Comparison of ENCODE assay signal across 15 cellular contexts in the genomic region with DNA sequence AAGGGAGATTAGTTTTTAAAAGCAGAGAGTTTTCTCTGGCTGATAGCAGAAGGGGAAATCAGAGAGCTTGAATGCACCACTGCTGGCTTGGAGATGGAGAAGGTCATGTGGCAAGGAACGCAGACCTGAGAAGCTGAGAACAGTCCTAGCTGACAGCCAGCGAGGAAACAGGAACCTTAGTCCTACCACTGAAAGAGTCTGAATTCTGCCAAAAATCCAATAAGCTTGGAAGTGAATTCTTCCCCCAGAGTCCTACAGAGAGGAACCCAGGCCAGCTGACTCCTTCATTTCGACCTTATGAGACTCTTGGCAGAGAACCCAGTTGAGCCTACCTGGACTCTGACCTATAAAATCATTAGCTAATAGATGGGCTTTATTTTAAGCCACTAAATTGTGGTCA.
DNase-seq lines count a peak whose midpoint lies in the region; ATAC-seq and TF ChIP-seq lines count a peak whose summit lies in the region.
"Had no signal": no experiment of that assay in that cellular context is flagged by ENCODE, and none has a peak within 500 bp of the region (broad histone marks: within the 10 kb centered on the region; RNA-seq: fewer than 3 reads in every experiment).

No MANE protein-coding gene starts in this region.

- H3K27ac Mint-ChIP-seq in mesothelial cell of epicardium: peak overlapping the region; percentile 40
- H3K27ac Mint-ChIP-seq in activated CD4-positive, alpha-beta T cell treated with anti-CD3 and anti-CD28 coated beads, Interleukin-2, amount 10 ng/mL, durations not matched to agents 24 days and 14 days: no peak overlapping the region
- H3K27ac Mint-ChIP-seq: H9 had no signal

- intact Hi-C loops in body of pancreas (cut with DNase I) (no loop called here), head of caudate nucleus (cut with DNase I) (no loop called here)
- intact Hi-C loops in activated CD4-positive, alpha-beta T cell treated with anti-CD3 and anti-CD28 coated beads, Interleukin-2, amount 10 ng/mL, durations not matched to agents 24 days and 14 days (cut with micrococcal nuclease): no loop called here

- H3K4me1 ChIP-seq in GM23248 (ENCODE audit: insufficient read depth) (peaks cover 29% of the 10 kb centered on the region), body of pancreas (peaks cover 7% of the 10 kb centered on the region)
- H3K4me1 ChIP-seq: BLaER1 had no signal

- H2AFZ ChIP-seq in GM23248: peak overlapping the region; percentile 55; the same call in 1 of the 2 replicates

- H3K36me3 ChIP-seq in GM23248 (ENCODE audit: low read depth) (no peaks in the 10 kb centered on the region), body of pancreas (replicated peaks in 1 of 2; ENCODE audit: insufficient read depth in 1 of 2, low read depth in 2 of 2) (no peaks in the 10 kb centered on the region)
- H3K36me3 ChIP-seq: BLaER1 had no signal

- DNase-seq in AG04450 (ENCODE audit: low read depth, low spot score) (no peak), GM23248 (no peak), body of pancreas (no peak), mesothelial cell of epicardium (ENCODE audit: low spot score in 2 of 2, unreplicated experiment in 2 of 2) (no peak), RPMI8226 (no peak), middle frontal gyrus (ENCODE audit: extremely low spot score, low spot score) (no peak), head of caudate nucleus (no peak)
- DNase-seq in activated CD4-positive, alpha-beta T cell treated with anti-CD3 and anti-CD28 coated beads, Interleukin-2, amount 10 ng/mL, durations not matched to agents 24 days and 14 days: no peak
- DNase-seq: H9, MV-4-11, NCI-H1417 treated with DMSO at 0.1 percent for 48 hours, NCI-H2029 treated with DMSO at 0.1 percent for 48 hours, NCI-H524 had no signal

- in situ Hi-C loops in GM23248 (cut with MboI): no loop called here

- peaks cover 6% of the 10 kb centered on the region for H3K36me3 Mint-ChIP-seq in mesothelial cell of epicardium
- peaks cover 2% of the 10 kb centered on the region for H3K36me3 Mint-ChIP-seq in activated CD4-positive, alpha-beta T cell treated with anti-CD3 and anti-CD28 coated beads, Interleukin-2, amount 10 ng/mL, durations not matched to agents 24 days and 14 days (ENCODE audit: low read depth)

- H3K27me3 Mint-ChIP-seq in mesothelial cell of epicardium (ENCODE audit: low read depth): no peaks in the 10 kb centered on the region
- peaks cover 25% of the 10 kb centered on the region for H3K27me3 Mint-ChIP-seq in activated CD4-positive, alpha-beta T cell treated with anti-CD3 and anti-CD28 coated beads, Interleukin-2, amount 10 ng/mL, durations not matched to agents 24 days and 14 days

- peaks cover 9% of the 10 kb centered on the region; the same call in 1 of the 2 replicates for H3K9me2 ChIP-seq in GM23248 (ENCODE audit: insufficient read depth)

- POLR2A ChIA-PET in AG04450 (lab: Yijun Ruan, JAX): interaction anchor here (0.5 to 1.3 kb wide), 3 partner anchors 46 to 130 kb away, joined by 3 to 6 read pairs (median 3); no protein-coding TSS in a partner anchor

- H4K20me1 ChIP-seq in GM23248 (ENCODE audit: insufficient read depth): no peaks in the 10 kb centered on the region
- H4K20me1 ChIP-seq: BLaER1 had no signal

- peak; percentile 33 for ATAC-seq in body of pancreas

- no peak for TF ChIP-seq POLR2A in body of pancreas (IDR thresholded peaks at IDR 0.05)

- no peak overlapping the region for H3K4me3 Mint-ChIP-seq in mesothelial cell of epicardium
- H3K4me3 Mint-ChIP-seq in activated CD4-positive, alpha-beta T cell treated with anti-CD3 and anti-CD28 coated beads, Interleukin-2, amount 10 ng/mL, durations not matched to agents 24 days and 14 days: no peak overlapping the region
- H3K4me3 Mint-ChIP-seq: H9 had no signal

- H3K79me2 ChIP-seq in GM23248 (ENCODE audit: insufficient read depth): no peaks in the 10 kb centered on the region

- H3K9ac ChIP-seq in GM23248: no peak overlapping the region
- H3K9ac ChIP-seq: BLaER1 had no signal

- peak overlapping the region; percentile 15 for H3K4me2 ChIP-seq in GM23248 (ENCODE audit: unreplicated experiment)
- H3K4me2 ChIP-seq: BLaER1 had no signal

- H3K27ac ChIP-seq in AG04450 (ENCODE audit: low read depth, low read length) (peak overlapping the region; percentile 59), GM23248 (no peak overlapping the region), body of pancreas (peak overlapping the region in 3 of 4 donors; percentile 51 to 69 (median 66))
- H3K27ac ChIP-seq: BLaER1, RWPE1 had no signal

- H3K4me1 Mint-ChIP-seq in mesothelial cell of epicardium: peaks cover 15% of the 10 kb centered on the region
- peaks cover 3% of the 10 kb centered on the region for H3K4me1 Mint-ChIP-seq in activated CD4-positive, alpha-beta T cell treated with anti-CD3 and anti-CD28 coated beads, Interleukin-2, amount 10 ng/mL, durations not matched to agents 24 days and 14 days
- H3K4me1 Mint-ChIP-seq: H9 had no signal

- H3K27me3 ChIP-seq in AG04450 (ENCODE audit: control insufficient read depth, insufficient read depth, low read length) (no peaks in the 10 kb centered on the region), GM23248 (replicated peaks; ENCODE audit: insufficient read depth) (no peaks in the 10 kb centered on the region), body of pancreas (no peaks in the 10 kb centered on the region)
- H3K27me3 ChIP-seq: BLaER1 had no signal

- peaks cover 14% of the 10 kb centered on the region; the same call in 1 of the 2 replicates for H3F3A ChIP-seq in GM23248 (ENCODE audit: insufficient read depth)

- H3K9me3 ChIP-seq in AG04450 (ENCODE audit: control insufficient read depth, insufficient read depth, low read length): no peaks in the 10 kb centered on the region
- no peaks in the 10 kb centered on the region for H3K9me3 ChIP-seq in GM23248 (ENCODE audit: low read depth)
- H3K9me3 ChIP-seq in body of pancreas: no peaks in the 10 kb centered on the region

- H3K4me3 ChIP-seq in AG04450 (ENCODE audit: low read depth, low read length) (no peak overlapping the region), GM23248 (no peak overlapping the region), body of pancreas (no peak overlapping the region)
- H3K4me3 ChIP-seq: BLaER1 had no signal

- H3K9me3 Mint-ChIP-seq in mesothelial cell of epicardium: peaks cover 10% of the 10 kb centered on the region
- H3K9me3 Mint-ChIP-seq in activated CD4-positive, alpha-beta T cell treated with anti-CD3 and anti-CD28 coated beads, Interleukin-2, amount 10 ng/mL, durations not matched to agents 24 days and 14 days: peaks cover 19% of the 10 kb centered on the region

- WGBS in GM23248 (ENCODE audit: low coverage in 1 of 2, low lambda C conversion rate in 2 of 2, missing lambda C conversion rate in 2 of 2), 2 experiments: 80 to 82% methylated on average over 3 of the region's 3 CpGs
- 48 to 53% methylated on average over 3 of the region's 3 CpGs for WGBS in body of pancreas, 2 donors

- CTCF ChIA-PET in AG04450 (lab: Charles Lee): interaction anchor here (0.5 to 2.2 kb wide), 7 partner anchors 65 to 1113 kb away, joined by 3 to 6 read pairs (median 4); partner anchors contain the start of gene IGFBP5

- TF ChIP-seq CTCF in AG04450 (IDR thresholded peaks at IDR 0.05; ENCODE audit: low read depth, low read length) (no peak), body of pancreas (IDR thresholded peaks at IDR 0.05) (no peak), mesothelial cell of epicardium (IDR thresholded peaks at IDR 0.05; ENCODE audit: unreplicated experiment) (no peak)
